ENCODE assay signal across 9 cellular contexts in the genomic region with DNA sequence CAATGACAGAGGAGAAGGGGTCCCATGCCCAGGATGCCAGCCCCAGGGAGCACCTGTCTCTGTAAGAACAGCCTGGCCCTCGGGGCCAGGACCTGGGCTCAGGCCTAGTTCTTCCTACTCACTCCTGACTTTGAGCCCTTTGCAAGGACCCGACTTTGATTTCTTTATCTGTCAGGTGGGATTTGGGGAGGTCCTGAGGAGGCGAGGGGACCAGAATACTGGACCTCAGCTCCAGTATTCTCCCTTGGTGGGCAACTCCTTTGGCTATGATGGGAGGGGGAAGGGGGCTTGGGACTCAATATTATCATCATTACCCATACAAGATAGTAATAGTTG. TPM values are rescaled to one million over a fixed set of nuclear protein-coding genes. Genes with fewer than 3 reads are reported as not detected.
DNase-seq lines count a peak whose midpoint lies in the region; ATAC-seq and TF ChIP-seq lines count a peak whose summit lies in the region.
"Had no signal": no experiment of that assay in that cellular context is flagged by ENCODE, and none has a peak within 500 bp of the region (broad histone marks: within the 10 kb centered on the region; RNA-seq: fewer than 3 reads in every experiment).

No MANE protein-coding gene starts in this region.

- H3K36me3 Mint-ChIP-seq in IgD-negative memory B cell (no peaks in the 10 kb centered on the region), nephron (ENCODE audit: low read depth) (no peaks in the 10 kb centered on the region)

- peak overlapping the region; percentile 78 to 91 for H3K27ac ChIP-seq in coronary artery

- H3K27me3 Mint-ChIP-seq in IgD-negative memory B cell, result no peaks in the 10 kb centered on the region
- H3K27me3 Mint-ChIP-seq in nephron (ENCODE audit: low read depth), result peaks cover 16% of the 10 kb centered on the region

- no peak for ATAC-seq in GM21786 (IDR thresholded peaks at IDR 0.05; ENCODE audit: unreplicated experiment)

- H3K4me3 ChIP-seq in AG10803 (ENCODE audit: low read length) (peak overlapping the region; percentile 48), coronary artery (peak overlapping the region; percentile 75)

- DNase-seq in AG10803 (ENCODE audit: low read depth) (no peak), coronary artery (ENCODE audit: low spot score) (no peak), NCI-H1092 (lab: John Stamatoyannopoulos, UW) (no peak), AG08396 (ENCODE audit: low spot score) (no peak)
- DNase-seq in activated CD4-positive, CD25-positive, alpha-beta regulatory T cell (lab: John Stamatoyannopoulos, UW), result no peak
- DNase-seq: NCI-H1417 treated with DMSO at 0.1 percent for 48 hours had no signal

- TF ChIP-seq CTCF in AG10803 (conservative IDR thresholded peaks at IDR 0.05; ENCODE audit: low read length) (no peak), coronary artery (IDR thresholded peaks at IDR 0.05) (no peak), nephron (IDR thresholded peaks at IDR 0.05; ENCODE audit: unreplicated experiment in 3 of 3) (no peak)

- H3K9me3 Mint-ChIP-seq in IgD-negative memory B cell (no peaks in the 10 kb centered on the region), nephron (no peaks in the 10 kb centered on the region)

- H3K27ac Mint-ChIP-seq in IgD-negative memory B cell, result no peak overlapping the region
- H3K27ac Mint-ChIP-seq in nephron, result peak overlapping the region in 1 of 3 experiments; percentile 10

- H3K4me3 Mint-ChIP-seq in IgD-negative memory B cell (peak overlapping the region; percentile 72 to 87 (median 80)), nephron (peak overlapping the region in 2 of 3 experiments; percentile 61 to 64)

- peaks cover 18 to 37% (median 27%) of the 10 kb centered on the region in 3 donors for H3K4me1 Mint-ChIP-seq in IgD-negative memory B cell
- H3K4me1 Mint-ChIP-seq in nephron, result peaks cover 54% of the 10 kb centered on the region

RNA-seq across cellular contexts. Expression of a gene that starts 18.1 kb away (rescaled TPM):
- not detected for polyA plus RNA-seq in IgD-negative memory B cell
